In the genomic region with DNA sequence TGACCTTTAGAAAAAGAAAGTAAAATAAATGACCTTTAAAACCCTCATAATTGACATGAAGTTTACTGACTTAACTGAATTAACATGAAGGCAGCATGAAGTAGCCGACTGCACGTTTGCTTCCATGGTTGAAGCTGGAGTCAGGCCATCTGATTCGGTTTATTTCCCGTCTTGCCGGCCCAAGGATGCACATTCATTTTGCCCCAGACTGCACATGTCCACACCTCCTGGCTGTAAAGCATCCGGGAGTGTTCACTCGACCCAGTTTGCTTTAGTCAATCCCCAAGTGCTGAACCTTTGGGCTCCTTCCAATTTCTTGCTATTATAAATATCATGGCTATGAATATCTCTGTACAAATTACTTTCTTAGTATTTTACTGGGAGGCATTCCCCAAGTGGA, we compare ENCODE assay signal across 20 cellular contexts. TPM values are rescaled to one million over a fixed set of nuclear protein-coding genes. Genes with fewer than 3 reads are reported as not detected.
A peak's percentile ranks its signal among the peaks of the same experiment; 100 is the strongest.
DNase-seq lines count a peak whose midpoint lies in the region; ATAC-seq and TF ChIP-seq lines count a peak whose summit lies in the region.
"Had no signal": no experiment of that assay in that cellular context is flagged by ENCODE, and none has a peak within 500 bp of the region (broad histone marks: within the 10 kb centered on the region; RNA-seq: fewer than 3 reads in every experiment).

No MANE protein-coding gene starts in this region.

- H3K79me2 ChIP-seq in fibroblast of lung (ENCODE audit: control insufficient read depth, insufficient read depth, low read length), result no peaks in the 10 kb centered on the region

- H3K9ac ChIP-seq in fibroblast of lung (ENCODE audit: insufficient read depth, low read length), result no peak overlapping the region

- TF ChIP-seq CTCF in fibroblast of lung (conservative IDR thresholded peaks at IDR 0.05 in 1 of 2, IDR thresholded peaks at IDR 0.05 in 1 of 2; ENCODE audit: low read depth in 1 of 2, low read length in 2 of 2), result no peak
- TF ChIP-seq CTCF in lower lobe of right lung (IDR thresholded peaks at IDR 0.05), result no peak

- no peaks in the 10 kb centered on the region for H3K36me3 ChIP-seq in fibroblast of lung (ENCODE audit: control insufficient read depth, insufficient read depth, low read length)
- H3K36me3 ChIP-seq in lower lobe of right lung, result no peaks in the 10 kb centered on the region

- intact Hi-C loops in lower lobe of right lung (cut with DNase I), result no loop called here

- H3K4me3 ChIP-seq in fibroblast of lung (replicated peaks in 1 of 4; ENCODE audit: control extremely low read depth in 1 of 4, insufficient read depth in 1 of 4, low read depth in 3 of 4, low read length in 4 of 4), result peak overlapping the region in 1 of 4 experiments; percentile 22
- no peak overlapping the region for H3K4me3 ChIP-seq in lower lobe of right lung
- H3K4me3 ChIP-seq: K562 had no signal

- no peak overlapping the region for H2AFZ ChIP-seq in fibroblast of lung (ENCODE audit: low read length)

- H3K27me3 ChIP-seq in fibroblast of lung (ENCODE audit: control insufficient read depth, insufficient read depth, low read length) (no peaks in the 10 kb centered on the region), lower lobe of right lung (ENCODE audit: low read depth) (no peaks in the 10 kb centered on the region)

- no peak for ATAC-seq in lower lobe of right lung
- no peak for ATAC-seq in HG02759 (IDR thresholded peaks at IDR 0.05; ENCODE audit: unreplicated experiment)
- ATAC-seq: HCT116, K562 had no signal

- peak overlapping the region; percentile 11 for H3K4me2 ChIP-seq in fibroblast of lung (ENCODE audit: extremely low read depth, insufficient read depth, low read length)

- H3K9me3 ChIP-seq in fibroblast of lung (ENCODE audit: control insufficient read depth, insufficient read depth, low read depth, low read length), result no peaks in the 10 kb centered on the region
- H3K9me3 ChIP-seq in lower lobe of right lung, result no peaks in the 10 kb centered on the region

- peak; percentile 32 for DNase-seq in LHCN-M2 (ENCODE audit: low read depth)
- peak; percentile 22 to 85 for DNase-seq in fibroblast of lung (ENCODE audit: low read depth in 2 of 2)
- no peak for DNase-seq in lower lobe of right lung
- peak; percentile 87 for DNase-seq in stromal cell of bone marrow (ENCODE audit: low read depth)
- DNase-seq in LoVo (ENCODE audit: low spot score), result no peak
- no peak for DNase-seq in NCI-H524 (lab: John Stamatoyannopoulos, UW)
- no peak for DNase-seq in stimulated activated naive CD4-positive, alpha-beta T cell (lab: John Stamatoyannopoulos, UW)
- DNase-seq: activated naive CD4-positive, alpha-beta T cell; central memory CD4-positive, alpha-beta T cell; DMS79 treated with DMSO at 0.1 percent for 48 hours; mesendoderm; NCI-H1436; NCI-H345; substantia nigra had no signal

- H3K27ac ChIP-seq in fibroblast of lung (ENCODE audit: insufficient read depth, low read length) (no peak overlapping the region), lower lobe of right lung (peak overlapping the region; percentile 31)
- H3K27ac ChIP-seq: C4-2B, epithelial cell of prostate had no signal

- H4K20me1 ChIP-seq in fibroblast of lung (ENCODE audit: control insufficient read depth, extremely low read depth, insufficient read depth, low read length), result no peaks in the 10 kb centered on the region

- H3K4me1 ChIP-seq in fibroblast of lung (ENCODE audit: control insufficient read depth, extremely low read depth, insufficient read depth, low read length), result peaks cover 14% of the 10 kb centered on the region
- peaks cover 4% of the 10 kb centered on the region for H3K4me1 ChIP-seq in lower lobe of right lung

RNA-seq across cellular contexts. Expression of a gene that starts 17.7 kb away (rescaled TPM):
- total RNA-seq in LHCN-M2 (2014; rRNA removed) (4.1 and 5.3 TPM in 2 replicates), fibroblast of lung (9.6 and 10.3 TPM in 2 replicates), lower lobe of right lung (5.2 TPM)
- polyA plus RNA-seq in LHCN-M2 (2012), result 5.1 TPM
- 5.7 and 10.4 TPM in 2 replicates for polyA plus RNA-seq in fibroblast of lung
- 3.6 and 6.5 TPM in 2 replicates for polyA plus RNA-seq in fibroblast of lung (2012)
- 4.2 and 4.6 TPM in 2 replicates for polyA minus RNA-seq in fibroblast of lung (ENCODE audit: low replicate concordance)
- total RNA-seq: K562, OCI-LY7 had no signal
- polyA plus RNA-seq: K562 had no signal

Comparison
In these comparisons a context has a peak if more than half of its experiments do, and no peak if none do; other contexts are left out.
1. DNase-seq: peak in LHCN-M2 (single experiment), fibroblast of lung (2 of 2) and stromal cell of bone marrow (single experiment); none in lower lobe of right lung (single experiment), LoVo (single experiment), NCI-H524 (0 of 2) and stimulated activated naive CD4-positive, alpha-beta T cell (0 of 6).